32 cellular contexts compared by ENCODE assay signal in the genomic region with DNA sequence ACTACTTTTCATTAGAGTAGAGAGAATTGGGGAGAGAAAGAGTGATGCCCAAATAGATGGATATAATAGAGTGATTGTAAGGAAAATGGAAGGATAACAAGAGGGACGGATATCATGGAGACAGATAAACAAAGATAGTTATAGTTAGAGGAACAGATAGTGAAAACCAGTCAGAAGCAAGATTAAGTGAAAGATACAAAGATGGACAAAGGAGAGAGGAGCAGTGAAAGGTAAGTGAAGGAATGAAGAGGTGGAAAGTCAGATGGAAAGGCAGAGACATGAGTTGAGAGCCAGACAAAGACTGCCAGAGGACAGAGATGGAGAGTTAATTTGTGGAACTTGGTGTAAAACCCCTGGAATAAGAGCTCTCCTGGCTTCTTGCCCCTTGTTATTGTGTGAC. TPM values are rescaled to one million over a fixed set of nuclear protein-coding genes. Genes with fewer than 3 reads are reported as not detected.
"Had no signal": no experiment of that assay in that cellular context is flagged by ENCODE, and none has a peak within 500 bp of the region (broad histone marks: within the 10 kb centered on the region; RNA-seq: fewer than 3 reads in every experiment).

No MANE protein-coding gene starts in this region.

- ATAC-seq: stimulated activated effector memory CD8-positive, alpha-beta T cell treated with anti-CD3 and anti-CD28 coated beads, Interleukin-12 subunit alpha, Interleukin-12 subunit beta, amount 100 ng/mL, for 72 hours; stimulated activated memory B cell treated with anti-CD40 and anti-IgM and Interleukin-4, amounts not matched to agents 10 μg/mL and 1 μg/mL and 100 μg/mL, for 72 hours; stimulated activated naive B cell treated with anti-CD40 and anti-IgM and Interleukin-4, amounts not matched to agents 10 μg/mL and 1 μg/mL and 100 μg/mL, for 72 hours; stimulated activated naive CD8-positive, alpha-beta T cell treated with anti-CD3 and anti-CD28 coated beads, Interleukin-15, amount 100 ng/mL, for 72 hours; stimulated activated naive CD8-positive, alpha-beta T cell treated with anti-CD3 and anti-CD28 coated beads, Interleukin-15, Interleukin-2, amounts not matched to agents 100 U/mL and 50 U/mL, for 24 hours; upper lobe of right lung had no signal

- H3K36me3 ChIP-seq: stomach, suprapubic skin, thoracic aorta, thyroid gland, tibial artery, tibial nerve, transverse colon, upper lobe of left lung, upper lobe of right lung, uterus, vagina had no signal

- FAIRE-seq: urothelium cell line had no signal

- DNase-seq: stimulated activated CD4-positive, alpha-beta T cell treated with anti-CD3 and anti-CD28 coated beads, Interleukin-2, amount 100 ng/mL, for 48 hours; stimulated activated CD4-positive, alpha-beta T cell treated with anti-CD3 and anti-CD28 coated beads, Interleukin-4, amount 100 ng/mL, for 1 hour; stimulated activated CD4-positive, alpha-beta T cell treated with anti-CD3 and anti-CD28 coated beads, Interleukin-4, amount 100 ng/mL, for 24 hours; stimulated activated CD4-positive, alpha-beta T cell treated with anti-CD3 and anti-CD28 coated beads, Interleukin-4, amount 100 ng/mL, for 4 hours; stimulated activated CD8-positive, alpha-beta memory T cell treated with anti-CD3 and anti-CD28 coated beads, Interleukin-4, amount 100 ng/mL, for 48 hours; stimulated activated naive B cell treated with anti-CD40 and anti-IgM and Interleukin-4, amounts not matched to agents 10 μg/mL and 1 μg/mL and 100 μg/mL, for 72 hours; stimulated activated naive CD4-positive, alpha-beta T cell; stimulated activated naive CD4-positive, alpha-beta T cell treated with Interleukin-2 at 50 U/mL for 16 hours; stimulated activated naive CD8-positive, alpha-beta T cell treated with anti-CD3 and anti-CD28 coated beads, Interleukin-15, amount 100 ng/mL, for 72 hours; stimulated activated naive CD8-positive, alpha-beta T cell treated with anti-CD3 and anti-CD28 coated beads, Interleukin-15, Interleukin-2, amounts not matched to agents 100 U/mL and 50 U/mL, for 24 hours; stomach; substantia nigra; testis; thyroid gland; tibial artery; transverse colon; trophoblast cell; upper lobe of left lung; upper lobe of right lung; uterus had no signal

- H3K9me3 ChIP-seq: stomach, suprapubic skin, testis, thoracic aorta, thyroid gland, tibial artery, tibial nerve, transverse colon, upper lobe of left lung, upper lobe of right lung, uterus, vagina had no signal

- H3K4me1 ChIP-seq: stomach, suprapubic skin, testis, tibial artery, tibial nerve, transverse colon, upper lobe of left lung, upper lobe of right lung, uterus, vagina had no signal

- H3K27ac ChIP-seq: stomach, suprapubic skin, testis, thoracic aorta, thyroid gland, tibial artery, tibial nerve, transverse colon, upper lobe of left lung, upper lobe of right lung, uterus, vagina had no signal

- H3K27me3 ChIP-seq: testis, upper lobe of left lung, uterus, vagina had no signal

- H3K4me3 ChIP-seq: stomach, suprapubic skin, testis, thoracic aorta, thyroid gland, tibial artery, tibial nerve, transverse colon, upper lobe of left lung, upper lobe of right lung, uterus, vagina had no signal

RNA-seq across cellular contexts. Expression of a gene that starts 59.2 kb away (rescaled TPM):
- total RNA-seq: stomach, subcutaneous adipose tissue, suprapubic skin, temporal lobe, testis, thoracic aorta, thyroid gland, tibial nerve, transverse colon, upper lobe of left lung, upper lobe of right lung, ureter, urinary bladder, uterus, vagina had no signal
- polyA plus RNA-seq: stomach, thymus, urinary bladder had no signal
